Comparison of ENCODE assay signal across 8 cellular contexts in genomic region chr10:119103687-119104652, GRCh38. TPM values are rescaled to one million over a fixed set of nuclear protein-coding genes. Genes with fewer than 3 reads are reported as not detected.
DNase-seq lines count a peak whose midpoint lies in the region; ATAC-seq and TF ChIP-seq lines count a peak whose summit lies in the region.

TSS of gene DENND10 (plus strand) at chr10:119104113. CDS start at chr10:119104143, 30 bp downstream.

- H3K9me3 ChIP-seq in AG04450 (ENCODE audit: control insufficient read depth, insufficient read depth, low read length) (no peaks in the 10 kb centered on the region), mononuclear cell (ENCODE audit: low read depth, low read length) (no peaks in the 10 kb centered on the region)

- TF ChIP-seq CTCF in AG04450 (IDR thresholded peaks at IDR 0.05; ENCODE audit: low read depth, low read length) (no peak), epithelial cell of esophagus (IDR thresholded peaks at IDR 0.05; ENCODE audit: insufficient read depth, low read depth, low read length, missing control alignments) (no peak)

- peak within 1 kb of the TSS; percentile 39 for H3K27ac ChIP-seq in AG04450 (ENCODE audit: low read depth, low read length)

- CTCF ChIA-PET in AG04450 (lab: Charles Lee), result interaction anchor here (1.0 to 1.2 kb wide), 2 partner anchors 9 to 26 kb away, joined by 3 to 4 read pairs; no protein-coding TSS in a partner anchor

- DNase-seq in AG04450 (ENCODE audit: low read depth, low spot score) (peak; percentile 48), NCI-H748 treated with DMSO at 0.1 percent for 48 hours (lab: John Stamatoyannopoulos, UW) (peak; percentile 20), activated T-cell treated with anti-CD3 and anti-CD28 coated beads for 24 hours (ENCODE audit: low read depth) (peak; percentile 66), epithelial cell of esophagus (ENCODE audit: low read depth) (peak; percentile 89)
- DNase-seq in stimulated activated CD8-positive, alpha-beta memory T cell treated with anti-CD3 and anti-CD28 coated beads, Interleukin-2, amount 100 ng/mL, for 1 hour (ENCODE audit: low read depth in 2 of 2), result peak; percentile 45 to 73

- H3K27me3 ChIP-seq in AG04450 (ENCODE audit: control insufficient read depth, insufficient read depth, low read length) (no peaks in the 10 kb centered on the region), mononuclear cell (ENCODE audit: insufficient read depth, low read length) (no peaks in the 10 kb centered on the region)

- peak within 1 kb of the TSS; percentile 82 for H3K4me3 ChIP-seq in AG04450 (ENCODE audit: low read depth, low read length)
- H3K4me3 ChIP-seq in epithelial cell of esophagus (ENCODE audit: low read length), result peak within 1 kb of the TSS; percentile 72
- H3K4me3 ChIP-seq in mononuclear cell (ENCODE audit: low read length), result peak within 1 kb of the TSS; percentile 59

- POLR2A ChIA-PET in AG04450 (lab: Yijun Ruan, JAX), result interaction anchor here (0.7 to 2.1 kb wide), 9 partner anchors 10 to 493 kb away, joined by 3 to 18 read pairs (median 5); partner anchors contain the start of gene TIAL1

- peaks cover 51% of the 10 kb centered on the region for H3K4me1 ChIP-seq in mononuclear cell (ENCODE audit: insufficient read depth, low read length)

- ATAC-seq in GM18520 (IDR thresholded peaks at IDR 0.05; ENCODE audit: unreplicated experiment), result peak; percentile 68
- ATAC-seq in HG03060 (IDR thresholded peaks at IDR 0.05; ENCODE audit: low read depth, unreplicated experiment), result peak; percentile 59

RNA-seq across cellular contexts. Expression of gene DENND10, which starts in this region (rescaled TPM):
- 82.6 and 107 TPM in 2 replicates for polyA plus RNA-seq in AG04450 (2011; rRNA removed)
- polyA minus RNA-seq in AG04450 (2011; rRNA and poly(A)+ RNA removed), result 51.8 and 70.8 TPM in 2 replicates
- total RNA-seq in mononuclear cell, result 40.8 TPM

Comparison
In these comparisons a context has a peak if more than half of its experiments do, and no peak if none do; other contexts are left out.
1. Peak in every context shown above with its lines: DNase-seq, ATAC-seq, H3K4me3 ChIP-seq and H3K27ac ChIP-seq.
2. DNase-seq: peak in every context shown above with its lines; median percentile 89 in epithelial cell of esophagus; 66 in activated T-cell treated with anti-CD3 and anti-CD28 coated beads for 24 hours; 59 in stimulated activated CD8-positive, alpha-beta memory T cell treated with anti-CD3 and anti-CD28 coated beads, Interleukin-2, amount 100 ng/mL, for 1 hour; 48 in AG04450; 20 in NCI-H748 treated with DMSO at 0.1 percent for 48 hours.